In the genomic region with DNA sequence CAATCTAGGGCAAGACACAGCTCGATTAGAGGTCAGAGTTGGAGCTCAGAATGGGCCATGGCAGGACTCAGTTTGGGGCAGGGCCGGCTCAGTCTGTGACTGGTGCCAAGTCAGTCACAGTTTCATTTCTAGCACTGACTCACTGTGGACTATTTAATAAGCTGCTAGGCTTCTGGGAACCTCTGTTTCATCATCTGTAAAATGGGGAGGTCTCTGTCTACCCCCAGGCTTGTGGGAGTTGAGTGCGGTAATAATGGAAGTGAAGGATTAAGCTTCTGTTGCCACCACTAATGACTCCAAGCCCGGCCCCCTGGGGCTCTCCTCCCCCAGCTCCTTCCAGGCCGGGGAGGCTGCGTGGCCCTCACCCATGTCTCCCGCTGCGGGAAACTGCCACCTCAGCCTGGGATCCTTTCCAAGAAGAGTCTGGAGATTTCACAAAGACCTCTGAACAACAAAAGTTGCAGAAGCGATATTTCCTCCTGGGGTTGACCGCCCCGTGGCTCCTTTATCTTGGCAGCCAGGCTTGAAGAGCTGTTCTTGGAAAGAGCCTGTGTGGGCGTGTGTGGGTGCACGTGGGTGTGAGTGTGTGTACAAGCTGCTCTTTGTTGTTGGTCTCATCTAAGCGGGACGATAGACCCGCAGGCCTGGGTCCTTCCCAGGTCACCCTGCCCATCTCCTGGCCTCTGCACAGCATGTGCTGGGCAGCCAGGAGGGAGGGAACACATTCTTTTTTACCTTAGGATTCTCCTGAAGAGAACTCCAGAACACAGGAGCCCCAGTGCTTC, we compare ENCODE assay signal across 9 cellular contexts. TPM values are rescaled to one million over a fixed set of nuclear protein-coding genes. Genes with fewer than 3 reads are reported as not detected.
A peak's percentile ranks its signal among the peaks of the same experiment; 100 is the strongest.
DNase-seq lines count a peak whose midpoint lies in the region; ATAC-seq and TF ChIP-seq lines count a peak whose summit lies in the region.
"Had no signal": no experiment of that assay in that cellular context is flagged by ENCODE, and none has a peak within 500 bp of the region (broad histone marks: within the 10 kb centered on the region; RNA-seq: fewer than 3 reads in every experiment).

No MANE protein-coding gene starts in this region.

- H3K36me3 ChIP-seq in Panc1 (ENCODE audit: control insufficient read depth, insufficient read depth, low read length) (no peaks in the 10 kb centered on the region), psoas muscle (ENCODE audit: insufficient read depth in 1 of 2, low read depth in 1 of 2) (no peaks in the 10 kb centered on the region)
- no peaks in the 10 kb centered on the region for H3K36me3 ChIP-seq in CD4-positive, alpha-beta memory T cell (ENCODE audit: insufficient read depth, low read length)

- H3K4me1 Mint-ChIP-seq in CD4-positive, alpha-beta memory T cell = peaks cover 0 to 10% (median 4%) of the 10 kb centered on the region in 4 donors
- H3K4me1 Mint-ChIP-seq in osteocyte (ENCODE audit: unreplicated experiment) = peaks cover 25% of the 10 kb centered on the region

- TF ChIP-seq CTCF in Panc1 (IDR thresholded peaks at IDR 0.05) (no peak), psoas muscle (IDR thresholded peaks at IDR 0.05) (no peak), osteocyte (IDR thresholded peaks at IDR 0.05) (no peak)

- 38 to 48% (median 39%) methylated on average over 16 of the region's 16 CpGs for WGBS in psoas muscle, 3 donors

- in situ Hi-C loops in ACHN (cut with HindIII; ENCODE audit: low pct_ligation_motif_present, low pct_unique_long_range_greater_than_20kb, low sequenced_read_pairs) = no loop called here
- in situ Hi-C loops in Panc1 (cut with HindIII; ENCODE audit: low pct_unique_long_range_greater_than_20kb, low sequenced_read_pairs) = no loop called here

- intact Hi-C loops in Panc1 (cut with micrococcal nuclease; ENCODE audit: unreplicated experiment) (no loop called here), psoas muscle (cut with DNase I) (no loop called here)
- intact Hi-C loops in CD4-positive, alpha-beta memory T cell (cut with micrococcal nuclease) = no loop called here

- no TSS peak for BruUV-seq in Panc1 (replicated peaks; lab: Mats Ljungman, UMichigan)

- H3K4me3 ChIP-seq in Panc1 (ENCODE audit: low read depth in 2 of 2, low read length in 2 of 2) (no peak overlapping the region), psoas muscle (no peak overlapping the region)
- H3K4me3 ChIP-seq in CD4-positive, alpha-beta memory T cell (ENCODE audit: low read length in 2 of 2) = no peak overlapping the region

- H3K4me1 ChIP-seq in Panc1 (ENCODE audit: control insufficient read depth, insufficient read depth, low read length) = peaks cover 4% of the 10 kb centered on the region; the same call in 1 of the 2 replicates
- H3K4me1 ChIP-seq in psoas muscle = no peaks in the 10 kb centered on the region
- peaks cover 5% of the 10 kb centered on the region for H3K4me1 ChIP-seq in CD4-positive, alpha-beta memory T cell (ENCODE audit: insufficient read depth, low read length)

- peak overlapping the region in 1 of 8 donors; percentile 66 for H3K4me3 Mint-ChIP-seq in CD4-positive, alpha-beta memory T cell
- no peak overlapping the region for H3K4me3 Mint-ChIP-seq in osteocyte (ENCODE audit: unreplicated experiment)
- H3K4me3 Mint-ChIP-seq: activated naive CD4-positive, alpha-beta T cell treated with anti-CD3 and anti-CD28 coated beads, Interleukin-2, amount 50 U/mL, for 24 hours had no signal

- DNase-seq in ACHN (peak; percentile 37), Panc1 (ENCODE audit: low read depth, low spot score) (no peak), epithelial cell of prostate (ENCODE audit: low read depth, low spot score) (no peak), psoas muscle (peak; percentile 63 to 64), GDM1 (lab: John Stamatoyannopoulos, UW) (no peak), osteocyte (ENCODE audit: extremely low spot score, unreplicated experiment) (no peak)
- no peak for DNase-seq in CD4-positive, alpha-beta memory T cell

- H3K9me3 ChIP-seq in Panc1 (ENCODE audit: control insufficient read depth, insufficient read depth, low read depth, low read length) (no peaks in the 10 kb centered on the region), psoas muscle (no peaks in the 10 kb centered on the region)
- H3K9me3 ChIP-seq in CD4-positive, alpha-beta memory T cell (ENCODE audit: control insufficient read depth in 1 of 2, low read length in 2 of 2) = no peaks in the 10 kb centered on the region

- H3K9me3 Mint-ChIP-seq in CD4-positive, alpha-beta memory T cell = no peaks in the 10 kb centered on the region
- H3K9me3 Mint-ChIP-seq in osteocyte (ENCODE audit: unreplicated experiment) = no peaks in the 10 kb centered on the region
- H3K9me3 Mint-ChIP-seq: activated naive CD4-positive, alpha-beta T cell treated with anti-CD3 and anti-CD28 coated beads, Interleukin-2, amount 50 U/mL, for 24 hours had no signal

- peak overlapping the region in 1 of 7 donors; percentile 38 for H3K27ac Mint-ChIP-seq in CD4-positive, alpha-beta memory T cell
- H3K27ac Mint-ChIP-seq in osteocyte (ENCODE audit: unreplicated experiment) = no peak overlapping the region
- H3K27ac Mint-ChIP-seq: activated naive CD4-positive, alpha-beta T cell treated with anti-CD3 and anti-CD28 coated beads, Interleukin-2, amount 50 U/mL, for 24 hours had no signal

- H3K36me3 Mint-ChIP-seq in CD4-positive, alpha-beta memory T cell = no peaks in the 10 kb centered on the region
- H3K36me3 Mint-ChIP-seq in osteocyte (ENCODE audit: unreplicated experiment) = no peaks in the 10 kb centered on the region
- H3K36me3 Mint-ChIP-seq: activated naive CD4-positive, alpha-beta T cell treated with anti-CD3 and anti-CD28 coated beads, Interleukin-2, amount 50 U/mL, for 24 hours had no signal

- no peak overlapping the region for H3K27ac ChIP-seq in Panc1 (ENCODE audit: low read length)
- peak overlapping the region; percentile 65 for H3K27ac ChIP-seq in epithelial cell of prostate
- H3K27ac ChIP-seq in psoas muscle = no peak overlapping the region
- H3K27ac ChIP-seq in CD4-positive, alpha-beta memory T cell (ENCODE audit: low read depth, low read length) = no peak overlapping the region

- ATAC-seq in GM21381 (IDR thresholded peaks at IDR 0.05; ENCODE audit: unreplicated experiment) = peak; percentile 60
- peak; percentile 56 for ATAC-seq in Panc1
- peak; percentile 44 to 69 (median 49) for ATAC-seq in psoas muscle

- POLR2A ChIA-PET in Panc1 (lab: Charles Lee) = interaction anchor here (0.5 to 0.7 kb wide), 2 partner anchors 14 to 243 kb away, joined by 3 to 5 read pairs; no protein-coding TSS in a partner anchor
- POLR2A ChIA-PET in CD4-positive, alpha-beta memory T cell (lab: Charles Lee; ENCODE audit: partially characterized antibody) = interaction anchor here (0.7 kb wide), 1 partner anchor 16 kb away, joined by 3 read pairs; no protein-coding TSS in a partner anchor

- CTCF ChIA-PET in Panc1 (lab: Charles Lee) = interaction anchor here (0.5 to 1.2 kb wide), 3 partner anchors 75 to 191 kb away, joined by 3 to 4 read pairs (median 4); no protein-coding TSS in a partner anchor
- CTCF ChIA-PET in CD4-positive, alpha-beta memory T cell (lab: Charles Lee; ENCODE audit: partially characterized antibody) = interaction anchor here (1.1 to 1.5 kb wide), 4 partner anchors 11 to 80 kb away, joined by 3 to 5 read pairs (median 4); no protein-coding TSS in a partner anchor

- H3K27me3 Mint-ChIP-seq in CD4-positive, alpha-beta memory T cell = peaks cover 12 to 18% of the 10 kb centered on the region in 2 donors
- H3K27me3 Mint-ChIP-seq in osteocyte (ENCODE audit: unreplicated experiment) = peaks cover 21% of the 10 kb centered on the region

- H3K27me3 ChIP-seq in Panc1 (ENCODE audit: control insufficient read depth, insufficient read depth, low read length) (no peaks in the 10 kb centered on the region), psoas muscle (ENCODE audit: insufficient read depth in 3 of 3, low read length in 2 of 3) (peaks cover 0 to 8% (median 3%) of the 10 kb centered on the region in 3 donors)
- no peaks in the 10 kb centered on the region for H3K27me3 ChIP-seq in CD4-positive, alpha-beta memory T cell (ENCODE audit: insufficient read depth, low read length)

RNA-seq across cellular contexts. Expression of a gene that starts 29.1 kb away (rescaled TPM):
- total RNA-seq in Panc1 (2021; ENCODE audit: unreplicated experiment) (not detected), psoas muscle (not detected), osteocyte (not detected in 2 replicates)
- not detected for polyA plus RNA-seq in Panc1 (2012; ENCODE audit: insufficient read length)
- not detected for polyA plus RNA-seq in psoas muscle
- not detected for total RNA-seq in CD4-positive, alpha-beta memory T cell
- not detected for polyA plus RNA-seq in CD4-positive, alpha-beta memory T cell

RNA-seq across cellular contexts. Expression of a gene that starts 32.7 kb away (rescaled TPM):
- 0.05 TPM for total RNA-seq in Panc1 (2021; ENCODE audit: unreplicated experiment)
- polyA plus RNA-seq in Panc1 (2012; ENCODE audit: insufficient read length) = 0.15 TPM
- total RNA-seq in psoas muscle = not detected
- polyA plus RNA-seq in psoas muscle = not detected
- total RNA-seq in CD4-positive, alpha-beta memory T cell = not detected
- polyA plus RNA-seq in CD4-positive, alpha-beta memory T cell = not detected
- total RNA-seq in osteocyte = not detected in 2 replicates

Comparison
In these comparisons a context has a peak if more than half of its experiments do, and no peak if none do; other contexts are left out.
1. DNase-seq: peak in ACHN (single experiment) and psoas muscle (2 of 2); none in Panc1 (single experiment), epithelial cell of prostate (single experiment), CD4-positive, alpha-beta memory T cell (0 of 5), GDM1 (single experiment) and osteocyte (single experiment).
2. Peak in every context shown above with its lines, with median percentiles within 50 percentile points of each other: ATAC-seq.